ENCODE assay signal across 13 cellular contexts in genomic region chr15:97168704-97169475, GRCh38.
DNase-seq lines count a peak whose midpoint lies in the region; ATAC-seq and TF ChIP-seq lines count a peak whose summit lies in the region.
"Had no signal": no experiment of that assay in that cellular context is flagged by ENCODE, and none has a peak within 500 bp of the region (broad histone marks: within the 10 kb centered on the region; RNA-seq: fewer than 3 reads in every experiment).

No MANE protein-coding gene starts in this region.

- no peak for ATAC-seq in left lobe of liver
- no peak for ATAC-seq in HG03025 (IDR thresholded peaks at IDR 0.05; ENCODE audit: low FRiP score, unreplicated experiment)
- ATAC-seq: gastroesophageal sphincter had no signal

- DNase-seq in HT1080 (ENCODE audit: low read depth) (peak; percentile 27), NCI-H2081 treated with DMSO at 0.1 percent for 48 hours (lab: John Stamatoyannopoulos, UW) (peak; percentile 16), NCI-H82 (lab: John Stamatoyannopoulos, UW) (peak; percentile 78), left kidney (ENCODE audit: low read depth, low spot score) (peak; percentile 39), left lobe of liver (ENCODE audit: low spot score) (no peak), GM13976 (ENCODE audit: low spot score) (no peak), DMS79 treated with DMSO at 0.1 percent for 48 hours (lab: John Stamatoyannopoulos, UW) (no peak)
- DNase-seq: activated CD4-positive, alpha-beta T cell treated with anti-CD3 and anti-CD28 coated beads, Interleukin-2, amount 50 U/mL, for 1 hour; dermis blood vessel endothelial cell; NCI-H774; small intestine had no signal

- in situ Hi-C loops in GM13976 (cut with MboI; ENCODE audit: low sequenced_read_pairs, unreplicated experiment): no loop called here

- no peak for TF ChIP-seq CTCF in GM13976 (IDR thresholded peaks at IDR 0.05; ENCODE audit: borderline replicate concordance, control extremely low read depth, extremely low read depth, insufficient read depth, missing control alignments)

Comparison
In these comparisons a context has a peak if more than half of its experiments do, and no peak if none do; other contexts are left out.
1. DNase-seq: peak in HT1080 (single experiment), NCI-H2081 treated with DMSO at 0.1 percent for 48 hours (single experiment), NCI-H82 (single experiment) and left kidney (single experiment); none in left lobe of liver (single experiment), GM13976 (single experiment) and DMS79 treated with DMSO at 0.1 percent for 48 hours (single experiment).